In genomic region chr11:22681281-22681812, GRCh38 we compare ENCODE assay signal across 18 cellular contexts. TPM values are rescaled to one million over a fixed set of nuclear protein-coding genes. Genes with fewer than 3 reads are reported as not detected.
DNase-seq lines count a peak whose midpoint lies in the region; ATAC-seq and TF ChIP-seq lines count a peak whose summit lies in the region.
"Had no signal": no experiment of that assay in that cellular context is flagged by ENCODE, and none has a peak within 500 bp of the region (broad histone marks: within the 10 kb centered on the region; RNA-seq: fewer than 3 reads in every experiment).

No MANE protein-coding gene starts in this region.

- no peak for DNase-seq in left lung
- no peak for DNase-seq in effector memory CD4-positive, alpha-beta T cell
- DNase-seq in ACHN, result no peak
- no peak for DNase-seq in NCI-H1105 treated with DMSO at 0.1 percent for 48 hours (lab: John Stamatoyannopoulos, UW)
- DNase-seq: activated CD4-positive, alpha-beta T cell treated with anti-CD3 and anti-CD28 coated beads, Interleukin-2, amount 10 ng/mL, durations not matched to agents 7 days and 5 days; activated naive CD8-positive, alpha-beta T cell treated with anti-CD3 and anti-CD28 coated beads, Interleukin-2, amount 10 ng/mL, durations not matched to agents 7 days and 5 days; BE2C; DMS 273 treated with DMSO at 0.1 percent for 48 hours; dorsolateral prefrontal cortex; heart right ventricle; NCI-H1694 treated with DMSO at 0.1 percent for 48 hours; occipital lobe; OCI-M1 had no signal

- in situ Hi-C loops in ACHN (cut with HindIII; ENCODE audit: low pct_ligation_motif_present, low pct_unique_long_range_greater_than_20kb, low sequenced_read_pairs), result no loop called here

- no peaks in the 10 kb centered on the region for H3K27me3 ChIP-seq in liver (ENCODE audit: control insufficient read depth in 4 of 4, insufficient read depth in 4 of 4, low read length in 3 of 4)
- no peaks in the 10 kb centered on the region for H3K27me3 ChIP-seq in left lung
- H3K27me3 ChIP-seq in effector memory CD4-positive, alpha-beta T cell (replicated peaks; ENCODE audit: control insufficient read depth, insufficient read depth, low read length, poor library complexity, severe bottlenecking), result no peaks in the 10 kb centered on the region
- H3K27me3 ChIP-seq: BE2C, dorsolateral prefrontal cortex, heart right ventricle had no signal

- no peak for TF ChIP-seq CTCF in liver (IDR thresholded peaks at IDR 0.05; ENCODE audit: low read depth, low read length, missing input control)
- TF ChIP-seq CTCF in left lung (IDR thresholded peaks at IDR 0.05), result no peak

- WGBS in liver, result 36% methylated on average over 4 of the region's 4 CpGs

- intact Hi-C loops in left lung (cut with DNase I), result no loop called here

- H3K9me3 ChIP-seq in liver (ENCODE audit: control insufficient read depth in 4 of 4, low read length in 3 of 4) (no peaks in the 10 kb centered on the region), left lung (no peaks in the 10 kb centered on the region)
- no peaks in the 10 kb centered on the region for H3K9me3 ChIP-seq in effector memory CD4-positive, alpha-beta T cell (ENCODE audit: control insufficient read depth, low read length)
- H3K9me3 ChIP-seq: BE2C, heart right ventricle had no signal

- peak overlapping the region in 1 of 2 donors; percentile 75 for H3K9ac ChIP-seq in liver (ENCODE audit: low read depth in 1 of 2, low read length in 2 of 2)

- H3K4me3 ChIP-seq in liver (ENCODE audit: low read depth in 1 of 3, low read length in 3 of 3) (peak overlapping the region; percentile 2 to 43 (median 37)), left lung (no peak overlapping the region)
- no peak overlapping the region for H3K4me3 ChIP-seq in effector memory CD4-positive, alpha-beta T cell (ENCODE audit: insufficient read depth, low read depth, low read length, poor library complexity, severe bottlenecking)
- H3K4me3 ChIP-seq: dorsolateral prefrontal cortex, heart right ventricle had no signal

- H3K27ac ChIP-seq in liver (ENCODE audit: low read depth in 1 of 2, low read length in 2 of 2) (peak overlapping the region; percentile 69 to 74), left lung (no peak overlapping the region)
- H3K27ac ChIP-seq in effector memory CD4-positive, alpha-beta T cell (ENCODE audit: insufficient read depth, low read length, poor library complexity, severe bottlenecking), result no peak overlapping the region
- H3K27ac ChIP-seq: dorsolateral prefrontal cortex, heart right ventricle had no signal

- H3K36me3 ChIP-seq in liver (ENCODE audit: control insufficient read depth in 4 of 4, insufficient read depth in 3 of 4, low read depth in 1 of 4, low read length in 3 of 4) (no peaks in the 10 kb centered on the region), left lung (no peaks in the 10 kb centered on the region)
- H3K36me3 ChIP-seq in effector memory CD4-positive, alpha-beta T cell (ENCODE audit: control insufficient read depth, insufficient read depth, low read length), result no peaks in the 10 kb centered on the region
- H3K36me3 ChIP-seq: BE2C, heart right ventricle had no signal

- peaks cover 2 to 13% (median 5%) of the 10 kb centered on the region in 4 donors for H3K4me1 ChIP-seq in liver (ENCODE audit: control insufficient read depth in 4 of 4, insufficient read depth in 4 of 4, low read length in 3 of 4)
- H3K4me1 ChIP-seq in left lung, result no peaks in the 10 kb centered on the region
- no peaks in the 10 kb centered on the region for H3K4me1 ChIP-seq in effector memory CD4-positive, alpha-beta T cell (ENCODE audit: control insufficient read depth, insufficient read depth, low read length, poor library complexity, severe bottlenecking)
- H3K4me1 ChIP-seq: BE2C, heart right ventricle had no signal

- ATAC-seq in GM18909 (IDR thresholded peaks at IDR 0.05; ENCODE audit: poor library complexity, unreplicated experiment) (peak; percentile 68), GM21825 (IDR thresholded peaks at IDR 0.05; ENCODE audit: unreplicated experiment) (peak; percentile 63), HG03378 (IDR thresholded peaks at IDR 0.05; ENCODE audit: unreplicated experiment) (peak; percentile 82), left lung (no peak)
- ATAC-seq: heart right ventricle, sciatic nerve had no signal

- no peak for TF ChIP-seq RAD21 in liver (IDR thresholded peaks at IDR 0.05)

TF ChIP-seq in liver, 16 proteins besides CTCF, POLR2A, EP300 and RAD21:
- TF ChIP-seq, protein P1, sequence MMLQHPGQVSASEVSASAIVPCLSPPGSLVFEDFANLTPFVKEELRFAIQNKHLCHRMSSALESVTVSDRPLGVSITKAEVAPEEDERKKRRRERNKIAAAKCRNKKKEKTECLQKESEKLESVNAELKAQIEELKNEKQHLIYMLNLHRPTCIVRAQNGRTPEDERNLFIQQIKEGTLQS (IDR thresholded peaks at IDR 0.05), result no peak
- TF ChIP-seq EGR1 (IDR thresholded peaks at IDR 0.05; ENCODE audit: low read depth in 2 of 2) (no peak), ZBTB33 (IDR thresholded peaks at IDR 0.05) (no peak), SP1 (IDR thresholded peaks at IDR 0.05) (no peak), RXRA (IDR thresholded peaks at IDR 0.05) (no peak), GABPA (IDR thresholded peaks at IDR 0.05 in 1 of 2, conservative IDR thresholded peaks at IDR 0.05 in 1 of 2) (no peak), FOXA1 (IDR thresholded peaks at IDR 0.05) (no peak), HNF4G (IDR thresholded peaks at IDR 0.05) (no peak), HNF4A (conservative IDR thresholded peaks at IDR 0.05) (no peak), REST (IDR thresholded peaks at IDR 0.05) (no peak), YY1 (IDR thresholded peaks at IDR 0.05) (no peak), FOXA2 (IDR thresholded peaks at IDR 0.05) (no peak), NR2F2 (IDR thresholded peaks at IDR 0.05) (no peak), TAF1 (conservative IDR thresholded peaks at IDR 0.05) (no peak), JUND (IDR thresholded peaks at IDR 0.05) (no peak)
- TF ChIP-seq, protein P2, sequence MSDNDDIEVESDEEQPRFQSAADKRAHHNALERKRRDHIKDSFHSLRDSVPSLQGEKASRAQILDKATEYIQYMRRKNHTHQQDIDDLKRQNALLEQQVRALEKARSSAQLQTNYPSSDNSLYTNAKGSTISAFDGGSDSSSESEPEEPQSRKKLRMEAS (IDR thresholded peaks at IDR 0.05), result no peak

RNA-seq across cellular contexts. Expression of gene GAS2, which starts 14.9 kb away (rescaled TPM):
- total RNA-seq in liver (10 to 100 TPM; 28.5 to 75.6 TPM), left lung (1 to 10 TPM in 1 of 2 donors, under 1 TPM in 1; 0.96 to 2.1 TPM)
- 10 to 100 TPM; 13.4 to 56.0 TPM for polyA plus RNA-seq in liver

RNA-seq across cellular contexts. Expression of gene FANCF, which starts 55.7 kb away (rescaled TPM):
- total RNA-seq in liver (1 to 10 TPM; 5.4 to 5.9 TPM), left lung (1 to 10 TPM; 8.7 to 9.5 TPM)
- 1 to 10 TPM; 4.6 to 4.9 TPM for polyA plus RNA-seq in liver

Comparison
In these comparisons a context has a peak if more than half of its experiments do, and no peak if none do; other contexts are left out.
1. H3K27ac ChIP-seq: peak in liver (2 of 2); none in left lung (0 of 2) and effector memory CD4-positive, alpha-beta T cell (single experiment).
2. H3K4me3 ChIP-seq: peak in liver (3 of 3); none in left lung (0 of 2) and effector memory CD4-positive, alpha-beta T cell (single experiment).
3. RNA of gene GAS2, which starts 14.9 kb away (total RNA-seq): 28.5 to 75.6 TPM in liver; 0.96 to 2.1 TPM in left lung; every median in the first group is over 4 times any median in the second.